ENCODE assay signal across 1 cellular context in genomic region chr4:10117424-10118354, GRCh38.
TF ChIP-seq lines count a peak whose summit lies in the region.

No MANE protein-coding gene starts in this region.

TF ChIP-seq in K562, 482 proteins besides CTCF, POLR2A, EP300 and RAD21 (continued from another document and continues in another):
- TF ChIP-seq ZMIZ1 (IDR thresholded peaks at IDR 0.05; ENCODE audit: low read depth in 2 of 2, low read length in 2 of 2): no peak
- no peak for TF ChIP-seq ZNF23 (CRISPR knock-in tag; IDR thresholded peaks at IDR 0.05)
- 0 out of 2 replicates have a peak, but pooled peaks have one; percentile 8 for TF ChIP-seq PTBP1 (IDR thresholded peaks at IDR 0.05; ENCODE audit: low read depth, low read length)
- 0 out of 2 replicates have a peak, but pooled peaks have one; percentile 12 for TF ChIP-seq MIER1 (IDR thresholded peaks at IDR 0.05; ENCODE audit: low read depth)
- TF ChIP-seq MCM2 (IDR thresholded peaks at IDR 0.05; ENCODE audit: low read depth): no peak
- TF ChIP-seq STAT6 (CRISPR knock-in tag; IDR thresholded peaks at IDR 0.05): no peak; the same call in 1 of the 2 replicates
- TF ChIP-seq DLX4 (CRISPR knock-in tag; IDR thresholded peaks at IDR 0.05): no peak
- no peak for TF ChIP-seq CBX3 (IDR thresholded peaks at IDR 0.05; ENCODE audit: borderline replicate concordance in 1 of 2, low read length in 2 of 2)
- peak; percentile 46; the same call in 1 of the 2 replicates for TF ChIP-seq FOXK1 (CRISPR knock-in tag; IDR thresholded peaks at IDR 0.05; ENCODE audit: borderline replicate concordance)
- no peak for TF ChIP-seq NFATC3 (IDR thresholded peaks at IDR 0.05)
- TF ChIP-seq KDM5B (IDR thresholded peaks at IDR 0.05; ENCODE audit: insufficient replicate concordance, low read depth, low read length): peak; percentile 45
- TF ChIP-seq ATF3 (IDR thresholded peaks at IDR 0.05): no peak
- peak; percentile 39; the same call in 1 of the 2 replicates for TF ChIP-seq ATF3 (CRISPR knock-in tag; conservative IDR thresholded peaks at IDR 0.05)
- TF ChIP-seq SUPT5H (IDR thresholded peaks at IDR 0.05): 0 out of 2 replicates have a peak, but pooled peaks have one; percentile 69
- TF ChIP-seq ZFP36 (IDR thresholded peaks at IDR 0.05; ENCODE audit: low read depth, low read length, partially characterized antibody): no peak
- TF ChIP-seq MEIS2 (IDR thresholded peaks at IDR 0.05; ENCODE audit: partially characterized antibody): no peak
- 0 out of 4 replicates have a peak, but pooled peaks of 1 of the 2 experiments have one; percentile 2 for TF ChIP-seq ARNT (IDR thresholded peaks at IDR 0.05)
- no peak for TF ChIP-seq JUND (IDR thresholded peaks at IDR 0.05; ENCODE audit: borderline replicate concordance, low read depth, low read length)
- TF ChIP-seq JUND (tag; IDR thresholded peaks at IDR 0.05; ENCODE audit: borderline replicate concordance, low read depth, low read length): no peak
- 0 out of 4 replicates have a peak, but pooled peaks of 1 of the 2 experiments have one; percentile 6 for TF ChIP-seq MNT (conservative IDR thresholded peaks at IDR 0.05)
- TF ChIP-seq LEF1 (IDR thresholded peaks at IDR 0.05): 0 out of 2 replicates have a peak, but pooled peaks have one; percentile 10
- TF ChIP-seq PATZ1 (CRISPR knock-in tag; IDR thresholded peaks at IDR 0.05; ENCODE audit: borderline replicate concordance): no peak
- peak; percentile 9; the same call in 1 of the 2 replicates for TF ChIP-seq POLR2AphosphoS5 (IDR thresholded peaks at IDR 0.05; ENCODE audit: control insufficient read depth, insufficient read depth, low read depth, low read length)
- TF ChIP-seq HOMEZ (CRISPR knock-in tag; IDR thresholded peaks at IDR 0.05): no peak
- peak; percentile 83 for TF ChIP-seq THRB (CRISPR knock-in tag; conservative IDR thresholded peaks at IDR 0.05)
- 0 out of 2 replicates have a peak, but pooled peaks have one; percentile 53 for TF ChIP-seq NKRF (IDR thresholded peaks at IDR 0.05; ENCODE audit: borderline replicate concordance)
- 0 out of 2 replicates have a peak, but pooled peaks have one; percentile 3 for TF ChIP-seq ZNF253 (CRISPR knock-in tag; conservative IDR thresholded peaks at IDR 0.05)
- peak; percentile 92; the same call in 1 of the 2 replicates for TF ChIP-seq AFF4 (CRISPR knock-in tag; IDR thresholded peaks at IDR 0.05)
- no peak for TF ChIP-seq HDGF (IDR thresholded peaks at IDR 0.05)
- TF ChIP-seq TAF9B (IDR thresholded peaks at IDR 0.05; ENCODE audit: partially characterized antibody): no peak
- no peak for TF ChIP-seq GABPA (tag; conservative IDR thresholded peaks at IDR 0.05; ENCODE audit: low read depth)
- TF ChIP-seq ZNF76 (CRISPR knock-in tag; IDR thresholded peaks at IDR 0.05; ENCODE audit: borderline replicate concordance): no peak
- TF ChIP-seq ZC3H4 (CRISPR knock-in tag; IDR thresholded peaks at IDR 0.05; ENCODE audit: borderline replicate concordance): peak; percentile 78; the same call in 1 of the 2 replicates
- no peak for TF ChIP-seq BCOR (IDR thresholded peaks at IDR 0.05)
- TF ChIP-seq EGR1 (conservative IDR thresholded peaks at IDR 0.05): peak; percentile 34; the same call in 1 of the 2 replicates
- TF ChIP-seq ZNF707 (CRISPR knock-in tag; conservative IDR thresholded peaks at IDR 0.05): no peak
- TF ChIP-seq NBN (IDR thresholded peaks at IDR 0.05; ENCODE audit: low read depth): 0 out of 2 replicates have a peak, but pooled peaks have one; percentile 14
- no peak for TF ChIP-seq DIDO1 (tag; IDR thresholded peaks at IDR 0.05; ENCODE audit: low read depth)
- peak; percentile 84 for TF ChIP-seq BRD4 (IDR thresholded peaks at IDR 0.05)
- TF ChIP-seq ILF3 (IDR thresholded peaks at IDR 0.05; ENCODE audit: borderline replicate concordance): peak; percentile 47; the same call in 1 of the 2 replicates
